Comparison of ENCODE assay signal across 11 cellular contexts in genomic region chr6:42010909-42011308, GRCh38. TPM values are rescaled to one million over a fixed set of nuclear protein-coding genes. Genes with fewer than 3 reads are reported as not detected.
A peak's percentile ranks its signal among the peaks of the same experiment; 100 is the strongest.
DNase-seq lines count a peak whose midpoint lies in the region; ATAC-seq and TF ChIP-seq lines count a peak whose summit lies in the region.
"Had no signal": no experiment of that assay in that cellular context is flagged by ENCODE, and none has a peak within 500 bp of the region (broad histone marks: within the 10 kb centered on the region; RNA-seq: fewer than 3 reads in every experiment).

No MANE protein-coding gene starts in this region.

- ATAC-seq in activated T-cell treated with anti-CD3 and anti-CD28 coated beads, Interleukin-2, amount 50 U/mL, for 72 hours (replicated peaks in 1 of 2), result no peak
- ATAC-seq in effector memory CD8-positive, alpha-beta T cell (replicated peaks), result no peak
- no peak for ATAC-seq in HG03175 (IDR thresholded peaks at IDR 0.05; ENCODE audit: unreplicated experiment)

- intact Hi-C loops in OCI-LY7 (cut with micrococcal nuclease; ENCODE audit: unreplicated experiment) (loop anchor here (1.0 kb wide), 3 partner anchors 11 to 70 kb away; partner anchors contain the start of gene CCND3), cardiac septum (cut with DNase I) (no loop called here)

- H3K36me3 ChIP-seq in OCI-LY7 (ENCODE audit: insufficient read depth, low read length) (peaks cover 13% of the 10 kb centered on the region), thymus (ENCODE audit: control insufficient read depth, insufficient read depth) (peaks cover 30% of the 10 kb centered on the region)

- no peaks in the 10 kb centered on the region for H3K27me3 ChIP-seq in thymus (ENCODE audit: control insufficient read depth, insufficient read depth)
- H3K27me3 ChIP-seq: testis had no signal

- H3K4me1 Mint-ChIP-seq in activated T-cell treated with anti-CD3 and anti-CD28 coated beads, Interleukin-2, amount 50 U/mL, for 72 hours (ENCODE audit: low read depth), result peaks cover 86% of the 10 kb centered on the region
- H3K4me1 Mint-ChIP-seq in effector memory CD8-positive, alpha-beta T cell (ENCODE audit: low read depth in 2 of 2), result peaks cover 57 to 67% of the 10 kb centered on the region in 2 donors

- peaks cover 0 to 13% of the 10 kb centered on the region in 2 donors for H3K36me3 Mint-ChIP-seq in activated T-cell treated with anti-CD3 and anti-CD28 coated beads, Interleukin-2, amount 50 U/mL, for 72 hours (ENCODE audit: insufficient read depth in 2 of 2)
- H3K36me3 Mint-ChIP-seq in effector memory CD8-positive, alpha-beta T cell (ENCODE audit: insufficient read depth), result peaks cover 56% of the 10 kb centered on the region
- H3K36me3 Mint-ChIP-seq: brain had no signal

- POLR2A ChIA-PET in OCI-LY7 (lab: Charles Lee), result interaction anchor here (0.6 to 6.2 kb wide), 10 partner anchors 11 to 765 kb away, joined by 3 to 60 read pairs (median 4); no protein-coding TSS in a partner anchor

- H3K9me2 ChIP-seq in OCI-LY7 (ENCODE audit: insufficient read depth, low read length), result no peaks in the 10 kb centered on the region

- WGBS in thymus, result 5% methylated on average over 1 of the region's 1 CpG

- H3K27me3 Mint-ChIP-seq in activated T-cell treated with anti-CD3 and anti-CD28 coated beads, Interleukin-2, amount 50 U/mL, for 72 hours (ENCODE audit: low read depth), result no peaks in the 10 kb centered on the region
- no peaks in the 10 kb centered on the region for H3K27me3 Mint-ChIP-seq in effector memory CD8-positive, alpha-beta T cell
- H3K27me3 Mint-ChIP-seq: brain had no signal

- H3K4me1 ChIP-seq in OCI-LY7 (ENCODE audit: insufficient read depth, low read length, poor library complexity, severe bottlenecking) (peaks cover 88% of the 10 kb centered on the region), thymus (ENCODE audit: control insufficient read depth, insufficient read depth, low read length) (peaks cover 58% of the 10 kb centered on the region)
- H3K4me1 ChIP-seq: testis had no signal

- H2AFZ ChIP-seq in OCI-LY7 (ENCODE audit: low read length), result no peak overlapping the region

- BruUV-seq in OCI-LY7 (replicated peaks; lab: Mats Ljungman, UMichigan), result TSS peak; percentile 96

- H3K4me3 Mint-ChIP-seq in activated T-cell treated with anti-CD3 and anti-CD28 coated beads, Interleukin-2, amount 50 U/mL, for 72 hours, result peak overlapping the region; percentile 78 to 95
- H3K4me3 Mint-ChIP-seq in effector memory CD8-positive, alpha-beta T cell, result peak overlapping the region; percentile 51 to 72
- H3K4me3 Mint-ChIP-seq: brain had no signal

- CTCF ChIA-PET in OCI-LY7 (lab: Charles Lee; ENCODE audit: unreplicated experiment), result interaction anchor here (1.2 kb wide), 1 partner anchor 11 kb away, joined by 5 read pairs; no protein-coding TSS in a partner anchor

- no peak for DNase-seq in activated T-cell treated with anti-CD3 and anti-CD28 coated beads, Interleukin-2, amount 50 U/mL, for 72 hours
- DNase-seq in activated T-cell treated with anti-CD3 and anti-CD28 coated beads, Interleukin-2, amount 50 U/mL, for 48 hours, result no peak
- DNase-seq in OCI-LY7 (ENCODE audit: low spot score) (no peak), cardiac septum (ENCODE audit: low spot score) (no peak)
- DNase-seq in effector memory CD8-positive, alpha-beta T cell, result no peak
- no peak for DNase-seq in stimulated activated CD4-positive, alpha-beta T cell treated with anti-CD3 and anti-CD28 coated beads, Interleukin-4, amount 100 ng/mL, for 1 hour
- DNase-seq: lower lobe of right lung, testis had no signal

- no peaks in the 10 kb centered on the region; the same call in 1 of the 2 replicates for H3K9me3 ChIP-seq in OCI-LY7 (ENCODE audit: low read length)
- H3K9me3 ChIP-seq in thymus (ENCODE audit: control insufficient read depth), result no peaks in the 10 kb centered on the region
- H3K9me3 ChIP-seq: lower lobe of right lung, testis had no signal

- H3K79me2 ChIP-seq in OCI-LY7 (ENCODE audit: insufficient read depth, low read depth, low read length), result peaks cover 30% of the 10 kb centered on the region; the same call in 1 of the 2 replicates

- H3K27ac Mint-ChIP-seq in activated T-cell treated with anti-CD3 and anti-CD28 coated beads, Interleukin-2, amount 50 U/mL, for 72 hours, result peak overlapping the region; percentile 100
- H3K27ac Mint-ChIP-seq in effector memory CD8-positive, alpha-beta T cell, result peak overlapping the region; percentile 72 to 91

- H4K20me1 ChIP-seq in OCI-LY7 (ENCODE audit: insufficient read depth, low read length), result no peaks in the 10 kb centered on the region

- peak overlapping the region; percentile 97 for H3K27ac ChIP-seq in OCI-LY7 (ENCODE audit: low read depth, low read length, poor library complexity, severe bottlenecking)
- H3K27ac ChIP-seq in thymus (ENCODE audit: low read depth), result peak overlapping the region; percentile 25
- H3K27ac ChIP-seq: lower lobe of right lung, testis had no signal

- TF ChIP-seq CTCF in OCI-LY7 (conservative IDR thresholded peaks at IDR 0.05; ENCODE audit: low read length), result no peak

- no peaks in the 10 kb centered on the region for H3K9me3 Mint-ChIP-seq in activated T-cell treated with anti-CD3 and anti-CD28 coated beads, Interleukin-2, amount 50 U/mL, for 72 hours
- H3K9me3 Mint-ChIP-seq in effector memory CD8-positive, alpha-beta T cell, result no peaks in the 10 kb centered on the region
- H3K9me3 Mint-ChIP-seq: brain had no signal

- H3K4me3 ChIP-seq in OCI-LY7 (ENCODE audit: low read depth, low read length, poor library complexity, severe bottlenecking) (peak overlapping the region; percentile 57), thymus (ENCODE audit: low read length) (peak overlapping the region; percentile 33)
- H3K4me3 ChIP-seq: lower lobe of right lung, testis had no signal

- peak overlapping the region; percentile 75 for H3K4me2 ChIP-seq in OCI-LY7 (ENCODE audit: low read length)

RNA-seq across cellular contexts. Expression of gene TAF8, which starts 39.4 kb away (rescaled TPM):
- total RNA-seq in activated T-cell treated with anti-CD3 and anti-CD28 coated beads, Interleukin-2, amount 50 U/mL, for 72 hours, result 10 to 100 TPM; 62.6 to 70.4 TPM
- total RNA-seq in OCI-LY7 (2014; rRNA removed; shearing (Covaris generic)), result 33.2 and 35.1 TPM in 2 replicates
- total RNA-seq in OCI-LY7 (2022) (47.8 and 56.0 TPM in 2 replicates), cardiac septum (22.3 TPM)
- polyA plus RNA-seq in thymus, result 13.0 TPM
